In genomic region chr6:130396722-130397121, GRCh38 we compare ENCODE assay signal across 12 cellular contexts. TPM values are rescaled to one million over a fixed set of nuclear protein-coding genes. Genes with fewer than 3 reads are reported as not detected.
DNase-seq lines count a peak whose midpoint lies in the region; ATAC-seq and TF ChIP-seq lines count a peak whose summit lies in the region.
"Had no signal": no experiment of that assay in that cellular context is flagged by ENCODE, and none has a peak within 500 bp of the region (broad histone marks: within the 10 kb centered on the region; RNA-seq: fewer than 3 reads in every experiment).

No MANE protein-coding gene starts in this region.

- no peak for TF ChIP-seq CTCF in IMR-90 (conservative IDR thresholded peaks at IDR 0.05; ENCODE audit: low read depth, low read length)
- TF ChIP-seq CTCF in coronary artery (IDR thresholded peaks at IDR 0.05): no peak

- H3K4me1 Mint-ChIP-seq in activated CD4-positive, alpha-beta T cell treated with anti-CD3 and anti-CD28 coated beads, Interleukin-2, amount 10 ng/mL, durations not matched to agents 24 days and 14 days: peaks cover 5% of the 10 kb centered on the region
- H3K4me1 Mint-ChIP-seq: endodermal cell, WTC11 had no signal

- no peak overlapping the region for H3K27ac Mint-ChIP-seq in activated CD4-positive, alpha-beta T cell treated with anti-CD3 and anti-CD28 coated beads, Interleukin-2, amount 10 ng/mL, durations not matched to agents 24 days and 14 days
- H3K27ac Mint-ChIP-seq: endodermal cell, WTC11 had no signal

- peak overlapping the region; percentile 31; the same call in 1 of the 2 replicates for H3K4me2 ChIP-seq in IMR-90 (ENCODE audit: low read depth, low read length)

- no peak for ATAC-seq in IMR-90 (ENCODE audit: low read depth)
- no peak for ATAC-seq in HG03457 (IDR thresholded peaks at IDR 0.05; ENCODE audit: unreplicated experiment)
- ATAC-seq: WTC11 had no signal

- H3K56ac ChIP-seq in IMR-90 (ENCODE audit: extremely low read depth, insufficient read depth, low read length): no peak overlapping the region

- no peak overlapping the region; a peak in 1 of 4 replicates for H4K8ac ChIP-seq in IMR-90 (ENCODE audit: low read depth in 2 of 2, low read length in 2 of 2)

- TF ChIP-seq RAD21 in IMR-90 (IDR thresholded peaks at IDR 0.05; ENCODE audit: low read length): no peak

- no peak overlapping the region for H3K4ac ChIP-seq in IMR-90 (ENCODE audit: low read depth, low read length)

- H4K20me1 ChIP-seq in IMR-90 (ENCODE audit: insufficient read depth, low read length): no peaks in the 10 kb centered on the region

- H3K27me3 Mint-ChIP-seq in activated CD4-positive, alpha-beta T cell treated with anti-CD3 and anti-CD28 coated beads, Interleukin-2, amount 10 ng/mL, durations not matched to agents 24 days and 14 days: peaks cover 4% of the 10 kb centered on the region

- H2BK5ac ChIP-seq in IMR-90 (ENCODE audit: low read depth, low read length, poor library complexity, severe bottlenecking): peak overlapping the region; percentile 60

- peaks cover 12 to 31% of the 10 kb centered on the region in 2 experiments for H3K79me1 ChIP-seq in IMR-90 (ENCODE audit: low read depth in 1 of 2, low read length in 2 of 2)

- H2BK120ac ChIP-seq in IMR-90 (ENCODE audit: low read depth, low read length): no peak overlapping the region

- no peaks in the 10 kb centered on the region; the same call in 1 of the 2 replicates for H3K4me1 ChIP-seq in IMR-90 (ENCODE audit: control insufficient read depth, insufficient read depth, low read length)

- no peak overlapping the region for H2BK20ac ChIP-seq in IMR-90 (ENCODE audit: low read depth, low read length)

- dilution Hi-C loops in IMR-90 (cut with HindIII; ENCODE audit: low sequenced_read_pairs, unreplicated experiment): no loop called here

- no peak overlapping the region for H4K91ac ChIP-seq in IMR-90 (ENCODE audit: insufficient read depth, low read depth, low read length)

- H3K36me3 ChIP-seq in IMR-90 (ENCODE audit: control insufficient read depth, insufficient read depth, low read length): no peaks in the 10 kb centered on the region

- H2AK5ac ChIP-seq in IMR-90 (ENCODE audit: low read depth, low read length): no peak overlapping the region

- H3K27ac ChIP-seq in IMR-90 (ENCODE audit: insufficient read depth, low read length) (no peak overlapping the region), coronary artery (no peak overlapping the region)

- intact Hi-C loops in activated CD4-positive, alpha-beta T cell treated with anti-CD3 and anti-CD28 coated beads, Interleukin-2, amount 10 ng/mL, durations not matched to agents 24 days and 14 days (cut with micrococcal nuclease): no loop called here
- intact Hi-C loops in IMR-90 (cut with micrococcal nuclease): no loop called here

- no peaks in the 10 kb centered on the region for H3K9me1 ChIP-seq in IMR-90 (ENCODE audit: insufficient read depth, low read length)

- no CpG with 5 or more reads among the region's 2 CpGs for WGBS in IMR-90 (ENCODE audit: extremely low coverage in 2 of 2, insufficient read length in 1 of 2), 2 experiments

- no peak overlapping the region for H3K18ac ChIP-seq in IMR-90 (ENCODE audit: low read depth, low read length)

- H3K14ac ChIP-seq in IMR-90 (replicated peaks; ENCODE audit: low read depth, low read length): no peak overlapping the region

- H3K9ac ChIP-seq in IMR-90 (ENCODE audit: low read depth, low read length): no peak overlapping the region

- no peak overlapping the region for H3K23ac ChIP-seq in IMR-90 (ENCODE audit: low read depth, low read length)

- H3K9me3 Mint-ChIP-seq in activated CD4-positive, alpha-beta T cell treated with anti-CD3 and anti-CD28 coated beads, Interleukin-2, amount 10 ng/mL, durations not matched to agents 24 days and 14 days: peaks cover 7% of the 10 kb centered on the region

- no peak overlapping the region for H2AFZ ChIP-seq in IMR-90 (replicated peaks; ENCODE audit: low read length, poor library complexity)

- no peaks in the 10 kb centered on the region for H3K27me3 ChIP-seq in IMR-90 (ENCODE audit: control insufficient read depth, insufficient read depth, low read length)

- no peaks in the 10 kb centered on the region for H3K9me3 ChIP-seq in IMR-90 (ENCODE audit: control insufficient read depth, insufficient read depth, low read length)

- peak overlapping the region; percentile 30 for H3K4me3 Mint-ChIP-seq in activated CD4-positive, alpha-beta T cell treated with anti-CD3 and anti-CD28 coated beads, Interleukin-2, amount 10 ng/mL, durations not matched to agents 24 days and 14 days
- H3K4me3 Mint-ChIP-seq: endodermal cell, WTC11 had no signal

- no peak for TF ChIP-seq POLR2A in IMR-90 (IDR thresholded peaks at IDR 0.05; ENCODE audit: low read depth, low read length)

- POLR2A ChIA-PET in IMR-90 (lab: Charles Lee; ENCODE audit: unreplicated experiment): no interaction called here

- H2BK15ac ChIP-seq in IMR-90 (ENCODE audit: low read depth, low read length): no peak overlapping the region

- in situ Hi-C loops in IMR-90 (cut with MboI; ENCODE audit: low sequenced_read_pairs): no loop called here

- CTCF ChIA-PET in IMR-90 (lab: Yijun Ruan, JAX): no interaction called here

- no peak for DNase-seq in activated CD4-positive, alpha-beta T cell treated with anti-CD3 and anti-CD28 coated beads, Interleukin-2, amount 10 ng/mL, durations not matched to agents 24 days and 14 days
- no peak for DNase-seq in activated CD4-positive, alpha-beta T cell treated with anti-CD3 and anti-CD28 coated beads for 4 hours
- no peak for DNase-seq in IMR-90
- no peak for DNase-seq in coronary artery (ENCODE audit: low spot score)
- DNase-seq in renal cortical epithelial cell (ENCODE audit: low read depth): peak; percentile 7
- no peak for DNase-seq in SW480 (ENCODE audit: low spot score)
- DNase-seq in foreskin melanocyte: no peak
- DNase-seq: endodermal cell; stimulated activated CD4-positive, alpha-beta T cell treated with anti-CD3 and anti-CD28 coated beads, Interleukin-12 subunit alpha, Interleukin-12 subunit beta, amount 100 ng/mL, for 4 hours; stimulated activated CD8-positive, alpha-beta memory T cell treated with anti-CD3 and anti-CD28 coated beads, Interleukin-4, amount 100 ng/mL, for 48 hours had no signal

- no TSS peak for BruUV-seq in IMR-90 (replicated peaks; lab: Mats Ljungman, UMichigan)

- no peak overlapping the region for H2AK9ac ChIP-seq in IMR-90 (replicated peaks; ENCODE audit: low read depth, low read length, poor library complexity)

- no peak overlapping the region for H3K4me3 ChIP-seq in IMR-90 (ENCODE audit: insufficient read depth, low read depth, low read length)
- peak overlapping the region; percentile 43 for H3K4me3 ChIP-seq in coronary artery

- no peak overlapping the region for H4K5ac ChIP-seq in IMR-90 (ENCODE audit: low read depth, low read length)

- peaks cover 3% of the 10 kb centered on the region for H3K36me3 Mint-ChIP-seq in activated CD4-positive, alpha-beta T cell treated with anti-CD3 and anti-CD28 coated beads, Interleukin-2, amount 10 ng/mL, durations not matched to agents 24 days and 14 days (ENCODE audit: low read depth)
- H3K36me3 Mint-ChIP-seq: WTC11 had no signal

TF ChIP-seq in IMR-90, 13 proteins besides CTCF, POLR2A, EP300 and RAD21:
- TF ChIP-seq RFX5 (IDR thresholded peaks at IDR 0.05; ENCODE audit: low read depth, low read length): no peak
- TF ChIP-seq CHD1 (IDR thresholded peaks at IDR 0.05; ENCODE audit: low read depth, low read length): no peak
- no peak for TF ChIP-seq FOS (IDR thresholded peaks at IDR 0.05; ENCODE audit: low read depth, low read length)
- TF ChIP-seq, protein P1, sequence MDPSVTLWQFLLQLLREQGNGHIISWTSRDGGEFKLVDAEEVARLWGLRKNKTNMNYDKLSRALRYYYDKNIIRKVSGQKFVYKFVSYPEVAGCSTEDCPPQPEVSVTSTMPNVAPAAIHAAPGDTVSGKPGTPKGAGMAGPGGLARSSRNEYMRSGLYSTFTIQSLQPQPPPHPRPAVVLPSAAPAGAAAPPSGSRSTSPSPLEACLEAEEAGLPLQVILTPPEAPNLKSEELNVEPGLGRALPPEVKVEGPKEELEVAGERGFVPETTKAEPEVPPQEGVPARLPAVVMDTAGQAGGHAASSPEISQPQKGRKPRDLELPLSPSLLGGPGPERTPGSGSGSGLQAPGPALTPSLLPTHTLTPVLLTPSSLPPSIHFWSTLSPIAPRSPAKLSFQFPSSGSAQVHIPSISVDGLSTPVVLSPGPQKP (IDR thresholded peaks at IDR 0.05; ENCODE audit: borderline replicate concordance, low read depth, low read length): no peak
- TF ChIP-seq SMC3 (IDR thresholded peaks at IDR 0.05; ENCODE audit: low read depth, low read length): no peak
- TF ChIP-seq, protein P2, sequence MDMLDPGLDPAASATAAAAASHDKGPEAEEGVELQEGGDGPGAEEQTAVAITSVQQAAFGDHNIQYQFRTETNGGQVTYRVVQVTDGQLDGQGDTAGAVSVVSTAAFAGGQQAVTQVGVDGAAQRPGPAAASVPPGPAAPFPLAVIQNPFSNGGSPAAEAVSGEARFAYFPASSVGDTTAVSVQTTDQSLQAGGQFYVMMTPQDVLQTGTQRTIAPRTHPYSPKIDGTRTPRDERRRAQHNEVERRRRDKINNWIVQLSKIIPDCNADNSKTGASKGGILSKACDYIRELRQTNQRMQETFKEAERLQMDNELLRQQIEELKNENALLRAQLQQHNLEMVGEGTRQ (IDR thresholded peaks at IDR 0.05; ENCODE audit: low read depth, low read length): no peak
- no peak for TF ChIP-seq CEBPB (IDR thresholded peaks at IDR 0.05; ENCODE audit: low read depth, low read length)
- no peak for TF ChIP-seq MAZ (IDR thresholded peaks at IDR 0.05; ENCODE audit: borderline replicate concordance, low read depth, low read length)
- no peak for TF ChIP-seq NFE2L2 (IDR thresholded peaks at IDR 0.05; ENCODE audit: low read depth, low read length)
- TF ChIP-seq BHLHE40 (IDR thresholded peaks at IDR 0.05; ENCODE audit: low read depth, low read length): no peak
- TF ChIP-seq MAFK (IDR thresholded peaks at IDR 0.05; ENCODE audit: low read depth, low read length): no peak
- TF ChIP-seq MXI1 (IDR thresholded peaks at IDR 0.05; ENCODE audit: borderline replicate concordance, low read depth, low read length): no peak
- TF ChIP-seq RCOR1 (IDR thresholded peaks at IDR 0.05; ENCODE audit: insufficient replicate concordance, low read length): no peak

RNA-seq across cellular contexts. Expression of gene TMEM200A, which starts 30.9 kb away (rescaled TPM):
- total RNA-seq in activated CD4-positive, alpha-beta T cell treated with anti-CD3 and anti-CD28 coated beads, Interleukin-2, amount 10 ng/mL, durations not matched to agents 24 days and 14 days: 1.3 and 1.6 TPM in 2 replicates
- total RNA-seq in IMR-90 (2012; rRNA removed) (37.1 and 47.8 TPM in 2 replicates), renal cortical epithelial cell (3.7 and 5.6 TPM in 2 replicates)
- 19.4 and 22.8 TPM in 2 replicates for polyA plus RNA-seq in IMR-90 (2012; rRNA removed)
- polyA plus RNA-seq in IMR-90 (2012; cell fraction: cytosol; rRNA removed): 7.1 and 11.5 TPM in 2 replicates
- polyA plus RNA-seq in IMR-90 (2012; cell fraction: nucleus; rRNA removed; ENCODE audit: low replicate concordance): 2.3 and 6.7 TPM in 2 replicates
